Comparison of ENCODE assay signal across 10 cellular contexts in genomic region chr1:7755448-7755847, GRCh38. TPM values are rescaled to one million over a fixed set of nuclear protein-coding genes. Genes with fewer than 3 reads are reported as not detected.
A peak's percentile ranks its signal among the peaks of the same experiment; 100 is the strongest.
DNase-seq lines count a peak whose midpoint lies in the region; ATAC-seq, FAIRE-seq and TF ChIP-seq lines count a peak whose summit lies in the region.
"Had no signal": no experiment of that assay in that cellular context is flagged by ENCODE, and none has a peak within 500 bp of the region (broad histone marks: within the 10 kb centered on the region; RNA-seq: fewer than 3 reads in every experiment).

No MANE protein-coding gene starts in this region.

- in situ Hi-C loops in HepG2 (cut with HindIII; ENCODE audit: extremely low pct_ligation_motif_present, low pct_unique_long_range_greater_than_20kb), result no loop called here

- peaks cover 2 to 3% of the 10 kb centered on the region in 2 experiments; a peak in 1 of 5 replicates for H3K36me3 ChIP-seq in HepG2 (replicated peaks in 1 of 2; ENCODE audit: control insufficient read depth in 1 of 2, insufficient read depth in 2 of 2, low read length in 2 of 2)
- no peaks in the 10 kb centered on the region for H3K36me3 ChIP-seq in right lobe of liver
- no peaks in the 10 kb centered on the region for H3K36me3 ChIP-seq in PC-9 (ENCODE audit: low read depth)
- H3K36me3 ChIP-seq in endothelial cell of umbilical vein (ENCODE audit: control insufficient read depth in 2 of 2, extremely low read depth in 1 of 2, insufficient read depth in 2 of 2, low read length in 2 of 2), result no peaks in the 10 kb centered on the region
- H3K36me3 ChIP-seq in thyroid gland, result no peaks in the 10 kb centered on the region

- H3K9me3 ChIP-seq in HepG2 (ENCODE audit: low read length) (no peaks in the 10 kb centered on the region), right lobe of liver (no peaks in the 10 kb centered on the region), PC-9 (ENCODE audit: insufficient read depth, low read depth) (no peaks in the 10 kb centered on the region), endothelial cell of umbilical vein (replicated peaks; ENCODE audit: control insufficient read depth, insufficient read depth, low read length) (no peaks in the 10 kb centered on the region), thyroid gland (no peaks in the 10 kb centered on the region)

- intact Hi-C loops in HepG2 (cut with micrococcal nuclease; ENCODE audit: unreplicated experiment), result loop anchor here (10.0 kb wide), 1 partner anchor 51 kb away; no protein-coding TSS in a partner anchor
- intact Hi-C loops in right lobe of liver (cut with DNase I), result no loop called here
- intact Hi-C loops in PC-9 (cut with micrococcal nuclease; ENCODE audit: unreplicated experiment), result no loop called here
- intact Hi-C loops in endothelial cell of umbilical vein (cut with micrococcal nuclease), result no loop called here
- intact Hi-C loops in thyroid gland (cut with DNase I), result no loop called here

- POLR2A ChIA-PET in HepG2 (lab: Yijun Ruan, JAX), result interaction anchor here (0.8 to 1.0 kb wide), 2 partner anchors 75 to 87 kb away, joined by 3 to 5 read pairs; no protein-coding TSS in a partner anchor
- POLR2A ChIA-PET in PC-9 (lab: Charles Lee; ENCODE audit: unreplicated experiment), result no interaction called here
- POLR2A ChIA-PET in endothelial cell of umbilical vein (lab: Charles Lee), result no interaction called here

- TF ChIP-seq RAD21 in HepG2 (CRISPR knock-in tag; IDR thresholded peaks at IDR 0.05), result no peak

- TF ChIP-seq POLR2A in HepG2 (IDR thresholded peaks at IDR 0.05; ENCODE audit: insufficient read depth in 1 of 2, low read depth in 2 of 2, low read length in 2 of 2), result no peak
- TF ChIP-seq POLR2A in right lobe of liver (IDR thresholded peaks at IDR 0.05), result no peak
- TF ChIP-seq POLR2A in endothelial cell of umbilical vein (IDR thresholded peaks at IDR 0.05; ENCODE audit: low read depth, low read length), result no peak
- no peak for TF ChIP-seq POLR2A in thyroid gland (IDR thresholded peaks at IDR 0.05)

- 89% methylated on average over 1 of the region's 1 CpG for WGBS in HepG2 (ENCODE audit: low lambda C conversion rate)
- 87% methylated on average over 1 of the region's 1 CpG for WGBS in right lobe of liver (ENCODE audit: insufficient coverage, low coverage, low lambda C conversion rate, missing lambda C conversion rate)
- WGBS in thyroid gland, 2 donors, result 93 to 96% methylated on average over 1 of the region's 1 CpG

- H3K79me2 ChIP-seq in HepG2 (ENCODE audit: insufficient read depth, low read length) (no peaks in the 10 kb centered on the region), PC-9 (ENCODE audit: low read depth) (no peaks in the 10 kb centered on the region), endothelial cell of umbilical vein (ENCODE audit: control insufficient read depth, insufficient read depth, low read length) (no peaks in the 10 kb centered on the region)

- no peak overlapping the region for H3K4me3 Mint-ChIP-seq in type B pancreatic cell
- H3K4me3 Mint-ChIP-seq: natural killer cell had no signal

- CTCF ChIA-PET in HepG2 (lab: Yijun Ruan, JAX; ENCODE audit: low intra/inter-chr PET ratio, low total read pairs) (interaction anchor here (1.2 to 9.0 kb wide), 2 partner anchors 86 to 148 kb away, joined by 3 to 226 read pairs; no protein-coding TSS in a partner anchor), PC-9 (lab: Charles Lee) (no interaction called here), endothelial cell of umbilical vein (lab: Charles Lee) (interaction anchor here (0.7 to 9.9 kb wide), 12 partner anchors 9 to 147 kb away, joined by 3 to 674 read pairs (median 5); partner anchors contain the start of gene VAMP3)

- H3K27me3 Mint-ChIP-seq in type B pancreatic cell, result no peaks in the 10 kb centered on the region

- ATAC-seq in HepG2, result peak; percentile 67
- no peak for ATAC-seq in right lobe of liver
- no peak for ATAC-seq in HG02938 (IDR thresholded peaks at IDR 0.05; ENCODE audit: unreplicated experiment)

- H3K36me3 Mint-ChIP-seq in type B pancreatic cell, result no peaks in the 10 kb centered on the region
- H3K36me3 Mint-ChIP-seq: natural killer cell had no signal

- peaks cover 28% of the 10 kb centered on the region for H3K4me1 Mint-ChIP-seq in type B pancreatic cell (ENCODE audit: unreplicated experiment)

- dilution Hi-C loops in endothelial cell of umbilical vein (cut with MboI; ENCODE audit: extremely low pct_ligation_motif_present, low sequenced_read_pairs), result no loop called here

- no peaks in the 10 kb centered on the region for H3K9me2 ChIP-seq in PC-9 (ENCODE audit: insufficient read depth)

- H3K27me3 ChIP-seq in HepG2 (ENCODE audit: control insufficient read depth in 1 of 2, insufficient read depth in 2 of 2, low read length in 2 of 2) (no peaks in the 10 kb centered on the region), right lobe of liver (no peaks in the 10 kb centered on the region), PC-9 (ENCODE audit: insufficient read depth, low read depth) (peaks cover 18% of the 10 kb centered on the region; the same call in 1 of the 2 replicates), endothelial cell of umbilical vein (ENCODE audit: control insufficient read depth in 2 of 2, insufficient read depth in 2 of 2, low read length in 2 of 2) (no peaks in the 10 kb centered on the region), thyroid gland (no peaks in the 10 kb centered on the region)

- no TSS peak for BruUV-seq in HepG2 (replicated peaks; lab: Mats Ljungman, UMichigan)
- no TSS peak for BruUV-seq in PC-9 (replicated peaks; lab: Mats Ljungman, UMichigan)
- no TSS peak for BruUV-seq in endothelial cell of umbilical vein (replicated peaks; lab: Mats Ljungman, UMichigan)

- no peak overlapping the region for H3K4me3 ChIP-seq in HepG2 (replicated peaks in 1 of 3; ENCODE audit: insufficient read depth in 1 of 3, low read depth in 2 of 3, low read length in 3 of 3)
- no peak overlapping the region for H3K4me3 ChIP-seq in right lobe of liver
- no peak overlapping the region for H3K4me3 ChIP-seq in PC-9
- H3K4me3 ChIP-seq in endothelial cell of umbilical vein (replicated peaks in 1 of 3; ENCODE audit: insufficient read depth in 1 of 3, low read depth in 1 of 3, low read length in 3 of 3), result no peak overlapping the region
- no peak overlapping the region for H3K4me3 ChIP-seq in thyroid gland (replicated peaks in 1 of 3)

- H3K9ac ChIP-seq in HepG2 (ENCODE audit: insufficient read depth, low read depth, low read length) (no peak overlapping the region), endothelial cell of umbilical vein (replicated peaks; ENCODE audit: extremely low read depth, insufficient read depth, low read length) (no peak overlapping the region)

- DNase-seq in HepG2 (ENCODE audit: low spot score) (peak; percentile 34), right lobe of liver (no peak), PC-9 (no peak), endothelial cell of umbilical vein (ENCODE audit: low read depth, low spot score) (peak; percentile 7), type B pancreatic cell (ENCODE audit: extremely low spot score, unreplicated experiment) (no peak), thyroid gland (no peak), mucosa of gallbladder (ENCODE audit: low spot score) (no peak)
- DNase-seq: natural killer cell, NCI-H2081 had no signal

- FAIRE-seq in HepG2 (lab: Jason Lieb, UNC) (peak; percentile 54), endothelial cell of umbilical vein (lab: Jason Lieb, UNC) (no peak)

- H2AFZ ChIP-seq in HepG2 (ENCODE audit: low read length) (no peak overlapping the region), PC-9 (no peak overlapping the region), endothelial cell of umbilical vein (ENCODE audit: low read depth, low read length) (no peak overlapping the region)

- TF ChIP-seq CTCF in HepG2 (CRISPR knock-in tag; IDR thresholded peaks at IDR 0.05), result peak; percentile 31
- TF ChIP-seq CTCF in right lobe of liver (IDR thresholded peaks at IDR 0.05), result no peak
- TF ChIP-seq CTCF in PC-9 (conservative IDR thresholded peaks at IDR 0.05), result peak; percentile 35; the same call in 1 of the 2 replicates
- peak; percentile 8 to 52 for TF ChIP-seq CTCF in endothelial cell of umbilical vein (IDR thresholded peaks at IDR 0.05; ENCODE audit: extremely low read depth in 1 of 2, insufficient read depth in 1 of 2, low read depth in 1 of 2, low read length in 2 of 2)
- peak; percentile 76 for TF ChIP-seq CTCF in type B pancreatic cell (conservative IDR thresholded peaks at IDR 0.05)
- no peak for TF ChIP-seq CTCF in thyroid gland (IDR thresholded peaks at IDR 0.05)

- no peaks in the 10 kb centered on the region for H3F3A ChIP-seq in PC-9 (ENCODE audit: insufficient read depth, low read depth)

- no peak overlapping the region for H3K27ac Mint-ChIP-seq in type B pancreatic cell
- H3K27ac Mint-ChIP-seq: natural killer cell had no signal

- H3K27ac ChIP-seq in HepG2 (ENCODE audit: extremely low read length, insufficient read depth, low read length) (no peak overlapping the region), right lobe of liver (no peak overlapping the region), PC-9 (no peak overlapping the region), endothelial cell of umbilical vein (ENCODE audit: insufficient read depth, low read depth, low read length) (no peak overlapping the region), thyroid gland (no peak overlapping the region)

- TF ChIP-seq EP300 in HepG2 (IDR thresholded peaks at IDR 0.05; ENCODE audit: low read depth in 2 of 2, low read length in 2 of 2) (no peak), HepG2 (CRISPR knock-in tag; IDR thresholded peaks at IDR 0.05; ENCODE audit: borderline replicate concordance) (no peak)

- H3K4me1 ChIP-seq in HepG2 (ENCODE audit: insufficient read depth, low read length) (peaks cover 34% of the 10 kb centered on the region), right lobe of liver (no peaks in the 10 kb centered on the region), PC-9 (replicated peaks; ENCODE audit: insufficient read depth) (no peaks in the 10 kb centered on the region), endothelial cell of umbilical vein (ENCODE audit: control insufficient read depth, extremely low read depth, insufficient read depth, low read length) (no peaks in the 10 kb centered on the region), thyroid gland (peaks cover 0 to 5% of the 10 kb centered on the region in 2 donors)

- no peaks in the 10 kb centered on the region for H3K9me3 Mint-ChIP-seq in type B pancreatic cell
- H3K9me3 Mint-ChIP-seq: natural killer cell had no signal

- H3K4me2 ChIP-seq in HepG2 (ENCODE audit: low read depth, low read length) (no peak overlapping the region), PC-9 (no peak overlapping the region), endothelial cell of umbilical vein (ENCODE audit: insufficient read depth, low read length) (no peak overlapping the region)

- H4K20me1 ChIP-seq in HepG2 (ENCODE audit: insufficient read depth, low read length), result no peaks in the 10 kb centered on the region
- H4K20me1 ChIP-seq in PC-9 (ENCODE audit: insufficient read depth), result no peaks in the 10 kb centered on the region
- no peaks in the 10 kb centered on the region for H4K20me1 ChIP-seq in endothelial cell of umbilical vein (replicated peaks; ENCODE audit: control insufficient read depth, extremely low read depth, insufficient read depth, low read length)

- no peaks in the 10 kb centered on the region for H3K9me1 ChIP-seq in endothelial cell of umbilical vein (replicated peaks; ENCODE audit: control insufficient read depth, extremely low read depth, insufficient read depth, low read length)

RNA-seq across cellular contexts. Expression of gene VAMP3, which starts 15.6 kb away (rescaled TPM):
- total RNA-seq in HepG2 (2016; rRNA removed; fragmentation: Illumina TruSeq; extraction: Trizol), result 75.3 and 102 TPM in 2 replicates
- total RNA-seq in HepG2 (2016; cell fraction: cytosol; rRNA removed; fragmentation: Illumina TruSeq; extraction: Trizol; ENCODE audit: low read depth), result 16.6 and 20.3 TPM in 2 replicates
- 73.2 and 109 TPM in 2 replicates for total RNA-seq in HepG2 (2016; cell fraction: insoluble cytoplasmic fraction; rRNA removed; fragmentation: Illumina TruSeq; extraction: Trizol)
- 75.9 and 77.4 TPM in 2 replicates for total RNA-seq in HepG2 (2016; cell fraction: membrane; rRNA removed; fragmentation: Illumina TruSeq; extraction: Trizol)
- 43.2 and 44.6 TPM in 2 replicates for total RNA-seq in HepG2 (2016; cell fraction: nucleus; rRNA removed; fragmentation: Illumina TruSeq; extraction: Trizol)
- polyA plus RNA-seq in HepG2 (2011; rRNA removed), result 75.8 and 88.7 TPM in 2 replicates
- polyA plus RNA-seq in HepG2 (2011; cell fraction: cytosol; rRNA removed), result 43.2 and 66.5 TPM in 2 replicates
- polyA plus RNA-seq in HepG2 (2011; cell fraction: nucleus; rRNA removed), result 21.8 and 31.6 TPM in 2 replicates
- 52.3 and 54.8 TPM in 2 replicates for polyA plus RNA-seq in HepG2 (2012)
- polyA plus RNA-seq in HepG2 (2016; cell fraction: cytosol; fragmentation: Illumina TruSeq; extraction: Trizol; ENCODE audit: low read depth), result 18.0 and 18.9 TPM in 2 replicates
- polyA plus RNA-seq in HepG2 (2016; cell fraction: insoluble cytoplasmic fraction; fragmentation: Illumina TruSeq; extraction: Trizol; ENCODE audit: low read depth), result 147 and 152 TPM in 2 replicates
- polyA plus RNA-seq in HepG2 (2016; cell fraction: membrane; fragmentation: Illumina TruSeq; extraction: Trizol; ENCODE audit: low read depth), result 70.8 and 73.6 TPM in 2 replicates
- polyA plus RNA-seq in HepG2 (2016; cell fraction: nucleus; fragmentation: Illumina TruSeq; extraction: Trizol; ENCODE audit: insufficient read depth, low read depth), result 75.8 and 78.8 TPM in 2 replicates
- polyA minus RNA-seq in HepG2 (2011; rRNA and poly(A)+ RNA removed; ENCODE audit: low replicate concordance), result 29.0 and 31.6 TPM in 2 replicates
- polyA minus RNA-seq in HepG2 (2011; cell fraction: cytosol; rRNA and poly(A)+ RNA removed), result 34.5 and 42.2 TPM in 2 replicates
- 20.9 and 32.9 TPM in 2 replicates for polyA minus RNA-seq in HepG2 (2011; cell fraction: nucleus; rRNA and poly(A)+ RNA removed)
- 10 to 100 TPM; 28.2 to 39.9 (median 31.7) TPM for total RNA-seq in right lobe of liver
- 78.6 and 81.9 TPM in 2 replicates for total RNA-seq in PC-9 (2021)
- total RNA-seq in endothelial cell of umbilical vein, result 137 and 148 TPM in 2 replicates
- 87.9 and 100 TPM in 2 replicates for polyA plus RNA-seq in endothelial cell of umbilical vein
- polyA plus RNA-seq in endothelial cell of umbilical vein (2011; cell fraction: cytosol; rRNA removed), result 125 TPM in 2 replicates
- polyA plus RNA-seq in endothelial cell of umbilical vein (2011; cell fraction: nucleus; rRNA removed), result 49.9 and 53.6 TPM in 2 replicates
- polyA plus RNA-seq in endothelial cell of umbilical vein (2012), result 135 and 149 TPM in 2 replicates
- polyA minus RNA-seq in endothelial cell of umbilical vein, result 93.3 and 99.7 TPM in 2 replicates
- polyA minus RNA-seq in endothelial cell of umbilical vein (2011; cell fraction: cytosol; rRNA and poly(A)+ RNA removed), result 20.4 TPM
- polyA minus RNA-seq in endothelial cell of umbilical vein (2011; cell fraction: nucleus; rRNA and poly(A)+ RNA removed), result 24.6 and 35.9 TPM in 2 replicates
- total RNA-seq in type B pancreatic cell (ENCODE audit: low replicate concordance), result 82.4 and 94.8 TPM in 2 replicates
- total RNA-seq in thyroid gland, result 100 to 1,000 TPM in 2 of 4 donors, 10 to 100 TPM in 2; 82.8 to 731 (median 95.2) TPM
- 92.0 TPM for total RNA-seq in mucosa of gallbladder

RNA-seq across cellular contexts. Expression of gene PER3, which starts 28.6 kb away (rescaled TPM):
- total RNA-seq in HepG2 (2016; rRNA removed; fragmentation: Illumina TruSeq; extraction: Trizol) (3.0 and 3.3 TPM in 2 replicates), right lobe of liver (10 to 100 TPM in 3 of 6 experiments, 1 to 10 TPM in 3; 8.7 to 26.2 (median 13.5) TPM), PC-9 (2021) (25.1 and 32.9 TPM in 2 replicates), endothelial cell of umbilical vein (2.6 and 3.6 TPM in 2 replicates), type B pancreatic cell (ENCODE audit: low replicate concordance) (4.5 and 7.1 TPM in 2 replicates), thyroid gland (10 to 100 TPM in 3 of 4 donors, 1 to 10 TPM in 1; 8.9 to 30.9 (median 20.9) TPM), mucosa of gallbladder (31.5 TPM)
- total RNA-seq in HepG2 (2016; cell fraction: cytosol; rRNA removed; fragmentation: Illumina TruSeq; extraction: Trizol; ENCODE audit: low read depth), result 1.1 and 1.2 TPM in 2 replicates
- total RNA-seq in HepG2 (2016; cell fraction: insoluble cytoplasmic fraction; rRNA removed; fragmentation: Illumina TruSeq; extraction: Trizol), result 2.8 and 3.0 TPM in 2 replicates
- total RNA-seq in HepG2 (2016; cell fraction: membrane; rRNA removed; fragmentation: Illumina TruSeq; extraction: Trizol), result 2.3 and 3.0 TPM in 2 replicates
- 4.0 and 5.0 TPM in 2 replicates for total RNA-seq in HepG2 (2016; cell fraction: nucleus; rRNA removed; fragmentation: Illumina TruSeq; extraction: Trizol)
- polyA plus RNA-seq in HepG2 (2011; rRNA removed) (5.3 and 6.0 TPM in 2 replicates), endothelial cell of umbilical vein (2.3 and 2.5 TPM in 2 replicates)
- 2.6 and 3.0 TPM in 2 replicates for polyA plus RNA-seq in HepG2 (2011; cell fraction: cytosol; rRNA removed)
- polyA plus RNA-seq in HepG2 (2011; cell fraction: nucleus; rRNA removed), result 6.4 and 8.2 TPM in 2 replicates
- polyA plus RNA-seq in HepG2 (2012), result 2.7 TPM in 2 replicates
- polyA plus RNA-seq in HepG2 (2016; cell fraction: cytosol; fragmentation: Illumina TruSeq; extraction: Trizol; ENCODE audit: low read depth), result 0.69 and 0.78 TPM in 2 replicates
- polyA plus RNA-seq in HepG2 (2016; cell fraction: insoluble cytoplasmic fraction; fragmentation: Illumina TruSeq; extraction: Trizol; ENCODE audit: low read depth), result 2.9 and 3.3 TPM in 2 replicates
- polyA plus RNA-seq in HepG2 (2016; cell fraction: membrane; fragmentation: Illumina TruSeq; extraction: Trizol; ENCODE audit: low read depth), result 1.3 and 1.5 TPM in 2 replicates
- 8.9 and 10.2 TPM in 2 replicates for polyA plus RNA-seq in HepG2 (2016; cell fraction: nucleus; fragmentation: Illumina TruSeq; extraction: Trizol; ENCODE audit: insufficient read depth, low read depth)
- 2.5 and 9.5 TPM in 2 replicates for polyA minus RNA-seq in HepG2 (2011; rRNA and poly(A)+ RNA removed; ENCODE audit: low replicate concordance)
- polyA minus RNA-seq in HepG2 (2011; cell fraction: cytosol; rRNA and poly(A)+ RNA removed), result 2.4 and 4.8 TPM in 2 replicates
- 11.1 and 12.4 TPM in 2 replicates for polyA minus RNA-seq in HepG2 (2011; cell fraction: nucleus; rRNA and poly(A)+ RNA removed)
- 2.0 and 2.3 TPM in 2 replicates for polyA plus RNA-seq in endothelial cell of umbilical vein (2011; cell fraction: cytosol; rRNA removed)
- 4.1 and 5.2 TPM in 2 replicates for polyA plus RNA-seq in endothelial cell of umbilical vein (2011; cell fraction: nucleus; rRNA removed)
- polyA plus RNA-seq in endothelial cell of umbilical vein (2012), result 0.70 and 0.91 TPM in 2 replicates
- 5.4 and 6.0 TPM in 2 replicates for polyA minus RNA-seq in endothelial cell of umbilical vein
- polyA minus RNA-seq in endothelial cell of umbilical vein (2011; cell fraction: cytosol; rRNA and poly(A)+ RNA removed), result 1.5 TPM
- 5.1 and 5.6 TPM in 2 replicates for polyA minus RNA-seq in endothelial cell of umbilical vein (2011; cell fraction: nucleus; rRNA and poly(A)+ RNA removed)

Comparison
In these comparisons a context has a peak if more than half of its experiments do, and no peak if none do; other contexts are left out.
1. DNase-seq: peak in HepG2 (single experiment) and endothelial cell of umbilical vein (single experiment); none in right lobe of liver (0 of 3), PC-9 (0 of 2), type B pancreatic cell (single experiment), thyroid gland (0 of 2) and mucosa of gallbladder (single experiment).
2. CTCF ChIP-seq: peak in HepG2 (single experiment), PC-9 (single experiment), endothelial cell of umbilical vein (2 of 2) and type B pancreatic cell (single experiment); none in right lobe of liver (0 of 4) and thyroid gland (0 of 6).